In genomic region chr19:42531313-42531712, GRCh38 we compare ENCODE assay signal across 11 cellular contexts.
"Had no signal": no experiment of that assay in that cellular context is flagged by ENCODE, and none has a peak within 500 bp of the region (broad histone marks: within the 10 kb centered on the region; RNA-seq: fewer than 3 reads in every experiment).

No MANE protein-coding gene starts in this region.

- H3K4me1 ChIP-seq: uterus had no signal

- H3K9me3 Mint-ChIP-seq: activated B cell treated with CpG ODN at 0.5 μM for 24 hours; activated T-cell treated with anti-CD3 and anti-CD28 coated beads, Interleukin-2, amount 50 U/mL, for 24 hours had no signal

- H3K4me3 ChIP-seq: coronary artery, gastroesophageal sphincter, ovary, uterus had no signal

- ATAC-seq: gastroesophageal sphincter, T-helper 17 cell had no signal

- DNase-seq: activated B cell treated with CpG ODN at 0.5 μM for 24 hours; activated gamma-delta T cell treated with Interleukin-2 at 50 U/mL for 16 hours; activated T-cell treated with anti-CD3 and anti-CD28 coated beads, Interleukin-2, amount 50 U/mL, for 24 hours; central memory CD4-positive, alpha-beta T cell; effector CD4-positive, alpha-beta T cell; ovary; stimulated activated CD4-positive, alpha-beta T cell treated with anti-CD3 and anti-CD28 coated beads, Interleukin-4, amount 100 ng/mL, for 4 hours; T-helper 17 cell; uterus had no signal

- H3K27me3 Mint-ChIP-seq: activated B cell treated with CpG ODN at 0.5 μM for 24 hours; activated T-cell treated with anti-CD3 and anti-CD28 coated beads, Interleukin-2, amount 50 U/mL, for 24 hours; T-helper 17 cell had no signal

- H3K4me3 Mint-ChIP-seq: activated B cell treated with CpG ODN at 0.5 μM for 24 hours; activated T-cell treated with anti-CD3 and anti-CD28 coated beads, Interleukin-2, amount 50 U/mL, for 24 hours; T-helper 17 cell had no signal

- H3K36me3 ChIP-seq: gastroesophageal sphincter, ovary, uterus had no signal

- H3K27ac Mint-ChIP-seq: activated B cell treated with CpG ODN at 0.5 μM for 24 hours; activated T-cell treated with anti-CD3 and anti-CD28 coated beads, Interleukin-2, amount 50 U/mL, for 24 hours; T-helper 17 cell had no signal

- H3K27ac ChIP-seq: coronary artery, gastroesophageal sphincter, ovary, uterus had no signal

- H3K27me3 ChIP-seq: gastroesophageal sphincter, ovary, uterus had no signal

- H3K9me3 ChIP-seq: gastroesophageal sphincter, ovary, uterus had no signal
